In genomic region chr2:163541920-163542319, GRCh38 we compare ENCODE assay signal across 22 cellular contexts.
DNase-seq lines count a peak whose midpoint lies in the region; ATAC-seq, FAIRE-seq and TF ChIP-seq lines count a peak whose summit lies in the region.
"Had no signal": no experiment of that assay in that cellular context is flagged by ENCODE, and none has a peak within 500 bp of the region (broad histone marks: within the 10 kb centered on the region; RNA-seq: fewer than 3 reads in every experiment).

No MANE protein-coding gene starts in this region.

- no peak overlapping the region for H3K56ac ChIP-seq in H1 (replicated peaks; ENCODE audit: insufficient read length, low read depth, low read length)

- POLR2A ChIA-PET in HepG2 (lab: Yijun Ruan, JAX) (no interaction called here), H1 (lab: Charles Lee; ENCODE audit: partially characterized antibody) (no interaction called here)
- POLR2A ChIA-PET in CD4-positive, alpha-beta memory T cell (lab: Charles Lee; ENCODE audit: partially characterized antibody): no interaction called here

- H4K91ac ChIP-seq in H1 (replicated peaks; ENCODE audit: insufficient read length, low read length) (no peak overlapping the region), mesenchymal stem cell (ENCODE audit: low read length) (no peak overlapping the region)

- no peak for TF ChIP-seq POLR2A in HepG2 (IDR thresholded peaks at IDR 0.05; ENCODE audit: insufficient read depth in 1 of 2, low read depth in 2 of 2, low read length in 2 of 2)
- TF ChIP-seq POLR2A in right lobe of liver (IDR thresholded peaks at IDR 0.05): no peak
- TF ChIP-seq POLR2A in H1 (IDR thresholded peaks at IDR 0.05; ENCODE audit: control extremely low read depth in 1 of 2, low read depth in 2 of 2, low read length in 2 of 2): no peak

- no peak overlapping the region for H3K4me3 ChIP-seq in HepG2 (replicated peaks in 1 of 3; ENCODE audit: insufficient read depth in 1 of 3, low read depth in 2 of 3, low read length in 3 of 3)
- no peak overlapping the region for H3K4me3 ChIP-seq in right lobe of liver
- no peak overlapping the region for H3K4me3 ChIP-seq in H1 (ENCODE audit: extremely low read depth in 1 of 4, insufficient read depth in 2 of 4, low read depth in 3 of 4, low read length in 4 of 4)
- no peak overlapping the region for H3K4me3 ChIP-seq in mesenchymal stem cell (ENCODE audit: insufficient read depth in 1 of 2, low read depth in 1 of 2, low read length in 2 of 2)
- H3K4me3 ChIP-seq in CD4-positive, alpha-beta memory T cell (ENCODE audit: low read length in 2 of 2): no peak overlapping the region
- H3K4me3 ChIP-seq: BLaER1 had no signal

- H3K27me3 ChIP-seq in HepG2 (ENCODE audit: control insufficient read depth in 1 of 2, insufficient read depth in 2 of 2, low read length in 2 of 2) (no peaks in the 10 kb centered on the region), right lobe of liver (no peaks in the 10 kb centered on the region), H1 (replicated peaks in 1 of 4; ENCODE audit: control insufficient read depth in 3 of 4, extremely low read depth in 1 of 4, insufficient read depth in 3 of 4, low read length in 3 of 4) (no peaks in the 10 kb centered on the region), mesenchymal stem cell (ENCODE audit: control insufficient read depth in 1 of 2, insufficient read depth in 1 of 2, low read length in 2 of 2) (no peaks in the 10 kb centered on the region)
- no peaks in the 10 kb centered on the region for H3K27me3 ChIP-seq in CD4-positive, alpha-beta memory T cell (ENCODE audit: insufficient read depth, low read length)
- H3K27me3 ChIP-seq: BE2C, BLaER1 had no signal

- H3K4me3 Mint-ChIP-seq in CD4-positive, alpha-beta memory T cell: no peak overlapping the region
- H3K4me3 Mint-ChIP-seq: CD14-positive monocyte; CD4-positive, CD25-positive, alpha-beta regulatory T cell; CD8-positive, alpha-beta T cell had no signal

- H3K18ac ChIP-seq in H1 (ENCODE audit: extremely low read depth, low read length) (no peak overlapping the region), mesenchymal stem cell (ENCODE audit: low read depth in 1 of 2, low read length in 2 of 2) (no peak overlapping the region)

- no peaks in the 10 kb centered on the region for H3K4me1 Mint-ChIP-seq in CD4-positive, alpha-beta memory T cell
- H3K4me1 Mint-ChIP-seq: CD14-positive monocyte; CD4-positive, CD25-positive, alpha-beta regulatory T cell had no signal

- DNase-seq in HepG2 (ENCODE audit: low spot score) (no peak), right lobe of liver (no peak), H1 (ENCODE audit: low read depth in 1 of 2, low spot score in 2 of 2) (no peak), NCI-H1930 (lab: John Stamatoyannopoulos, UW) (no peak), mesenchymal stem cell (no peak)
- no peak for DNase-seq in CD4-positive, alpha-beta memory T cell
- DNase-seq: ACHN; BE2C; C1 segment of cervical spinal cord; Caco-2; Calu3; CD4-positive, CD25-positive, alpha-beta regulatory T cell; CD8-positive, alpha-beta T cell; DMS79 treated with DMSO at 0.1 percent for 48 hours; GF-D8 had no signal

- H3K27ac Mint-ChIP-seq in CD4-positive, alpha-beta memory T cell: no peak overlapping the region
- H3K27ac Mint-ChIP-seq: CD14-positive monocyte; CD4-positive, CD25-positive, alpha-beta regulatory T cell; CD8-positive, alpha-beta T cell had no signal

- 39% methylated on average over 2 of the region's 2 CpGs for WGBS in HepG2 (ENCODE audit: low lambda C conversion rate)
- 86% methylated on average over 2 of the region's 2 CpGs for WGBS in right lobe of liver (ENCODE audit: insufficient coverage, low coverage, low lambda C conversion rate, missing lambda C conversion rate)
- 95% methylated on average over 2 of the region's 2 CpGs; no CpG with 5 or more reads in 1 of the 2 experiments for WGBS in H1 (ENCODE audit: extremely low coverage in 1 of 2, insufficient coverage in 1 of 2, insufficient read length in 1 of 2, insufficient replicate concordance in 2 of 2, low coverage in 1 of 2, low lambda C conversion rate in 2 of 2, missing lambda C conversion rate in 1 of 2), 2 experiments
- WGBS in mesenchymal stem cell: 100% methylated on average over 2 of the region's 2 CpGs

- no peak overlapping the region for H2BK20ac ChIP-seq in H1 (ENCODE audit: low read length)

- H4K8ac ChIP-seq in H1 (ENCODE audit: extremely low read depth, insufficient read depth, low read length) (no peak overlapping the region), mesenchymal stem cell (ENCODE audit: low read length) (no peak overlapping the region)

- no peaks in the 10 kb centered on the region for H3K36me3 ChIP-seq in HepG2 (replicated peaks in 1 of 2; ENCODE audit: control insufficient read depth in 1 of 2, insufficient read depth in 2 of 2, low read length in 2 of 2)
- H3K36me3 ChIP-seq in right lobe of liver: no peaks in the 10 kb centered on the region
- H3K36me3 ChIP-seq in H1 (ENCODE audit: control insufficient read depth in 2 of 4, insufficient read depth in 4 of 4, low read length in 3 of 4): no peaks in the 10 kb centered on the region
- H3K36me3 ChIP-seq in mesenchymal stem cell (ENCODE audit: control insufficient read depth in 1 of 2, insufficient read depth in 2 of 2, low read depth in 1 of 2, low read length in 2 of 2): no peaks in the 10 kb centered on the region
- no peaks in the 10 kb centered on the region for H3K36me3 ChIP-seq in CD4-positive, alpha-beta memory T cell (ENCODE audit: insufficient read depth, low read length)
- H3K36me3 ChIP-seq: BE2C, BLaER1 had no signal

- ATAC-seq in HepG2: no peak
- no peak for ATAC-seq in right lobe of liver
- ATAC-seq: CD8-positive, alpha-beta T cell had no signal

- H2BK12ac ChIP-seq in H1 (ENCODE audit: low read depth, low read length): no peak overlapping the region
- no peak overlapping the region for H2BK12ac ChIP-seq in mesenchymal stem cell (ENCODE audit: low read length in 2 of 2)

- no peak overlapping the region for H4K5ac ChIP-seq in H1 (ENCODE audit: insufficient read length, low read depth, low read length)

- intact Hi-C loops in HepG2 (cut with micrococcal nuclease; ENCODE audit: unreplicated experiment): no loop called here
- intact Hi-C loops in right lobe of liver (cut with DNase I): no loop called here
- intact Hi-C loops in CD4-positive, alpha-beta memory T cell (cut with micrococcal nuclease): no loop called here

- H3K79me1 ChIP-seq in H1 (ENCODE audit: low read depth, low read length) (no peaks in the 10 kb centered on the region), mesenchymal stem cell (replicated peaks; ENCODE audit: low read length, poor library complexity, severe bottlenecking) (no peaks in the 10 kb centered on the region)

- H3K79me2 ChIP-seq in HepG2 (ENCODE audit: insufficient read depth, low read length) (no peaks in the 10 kb centered on the region), H1 (ENCODE audit: control insufficient read depth in 1 of 2, insufficient read depth in 2 of 2, low read length in 2 of 2) (no peaks in the 10 kb centered on the region)

- H3K23me2 ChIP-seq in H1 (ENCODE audit: low read depth, low read length): no peaks in the 10 kb centered on the region

- in situ Hi-C loops in HepG2 (cut with HindIII; ENCODE audit: extremely low pct_ligation_motif_present, low pct_unique_long_range_greater_than_20kb): no loop called here

- H2BK5ac ChIP-seq in H1 (ENCODE audit: low read depth, low read length) (no peak overlapping the region), mesenchymal stem cell (ENCODE audit: low read depth, low read length, poor library complexity, severe bottlenecking) (no peak overlapping the region)

- TF ChIP-seq RAD21 in HepG2 (CRISPR knock-in tag; IDR thresholded peaks at IDR 0.05) (no peak), Ishikawa (IDR thresholded peaks at IDR 0.05; ENCODE audit: low read depth) (no peak), H1 (IDR thresholded peaks at IDR 0.05 in 1 of 2, conservative IDR thresholded peaks at IDR 0.05 in 1 of 2; ENCODE audit: low read depth in 2 of 2, low read length in 2 of 2) (no peak)

- H3K4me2 ChIP-seq in HepG2 (ENCODE audit: low read depth, low read length) (no peak overlapping the region), H1 (ENCODE audit: insufficient read depth in 1 of 2, low read depth in 2 of 2, low read length in 2 of 2) (no peak overlapping the region), mesenchymal stem cell (ENCODE audit: low read length, poor library complexity, severe bottlenecking) (no peak overlapping the region)
- H3K4me2 ChIP-seq: BLaER1 had no signal

- H2BK15ac ChIP-seq in H1 (ENCODE audit: low read length) (no peak overlapping the region), mesenchymal stem cell (ENCODE audit: low read depth, poor library complexity, severe bottlenecking) (no peak overlapping the region)

- H3K36me3 Mint-ChIP-seq in CD4-positive, alpha-beta memory T cell: no peaks in the 10 kb centered on the region
- H3K36me3 Mint-ChIP-seq: CD14-positive monocyte; CD4-positive, CD25-positive, alpha-beta regulatory T cell; CD8-positive, alpha-beta T cell had no signal

- H3K4ac ChIP-seq in H1 (replicated peaks; ENCODE audit: insufficient read length, low read depth, low read length): no peak overlapping the region
- no peak overlapping the region for H3K4ac ChIP-seq in mesenchymal stem cell (ENCODE audit: low read depth in 1 of 2, low read length in 2 of 2)

- H3K9ac ChIP-seq in HepG2 (ENCODE audit: insufficient read depth, low read depth, low read length): no peak overlapping the region
- H3K9ac ChIP-seq in H1 (replicated peaks in 1 of 4; ENCODE audit: extremely low read depth in 1 of 4, low read depth in 3 of 4, low read length in 3 of 4): no peak overlapping the region
- H3K9ac ChIP-seq in mesenchymal stem cell (ENCODE audit: low read length): no peak overlapping the region
- H3K9ac ChIP-seq: BLaER1 had no signal

- H3K27ac ChIP-seq in HepG2 (ENCODE audit: extremely low read length, insufficient read depth, low read length) (no peak overlapping the region), right lobe of liver (no peak overlapping the region), H1 (ENCODE audit: low read depth, low read length) (no peak overlapping the region), mesenchymal stem cell (ENCODE audit: low read length, poor library complexity, severe bottlenecking) (no peak overlapping the region)
- no peak overlapping the region for H3K27ac ChIP-seq in CD4-positive, alpha-beta memory T cell (ENCODE audit: low read depth, low read length)
- H3K27ac ChIP-seq: 22Rv1, BLaER1 had no signal

- BruUV-seq in HepG2 (replicated peaks; lab: Mats Ljungman, UMichigan): no TSS peak

- no peaks in the 10 kb centered on the region for H4K20me1 ChIP-seq in HepG2 (ENCODE audit: insufficient read depth, low read length)
- H4K20me1 ChIP-seq in H1 (replicated peaks in 1 of 2; ENCODE audit: control insufficient read depth in 1 of 2, insufficient read depth in 2 of 2, low read length in 2 of 2): no peaks in the 10 kb centered on the region
- H4K20me1 ChIP-seq: BLaER1 had no signal

- FAIRE-seq in HepG2 (lab: Jason Lieb, UNC) (no peak), H1 (lab: Jason Lieb, UNC) (no peak)
- FAIRE-seq: D721Med, GM12891, GM19239 had no signal

- peaks cover 0 to 19% (median 3%) of the 10 kb centered on the region in 8 donors for H3K9me3 Mint-ChIP-seq in CD4-positive, alpha-beta memory T cell

- H2AK5ac ChIP-seq in H1 (ENCODE audit: low read depth, low read length): no peak overlapping the region
- no peak overlapping the region for H2AK5ac ChIP-seq in mesenchymal stem cell (ENCODE audit: low read length, severe bottlenecking)

- H3K23ac ChIP-seq in H1 (ENCODE audit: insufficient read length): no peak overlapping the region
- no peak overlapping the region for H3K23ac ChIP-seq in mesenchymal stem cell (ENCODE audit: low read length in 2 of 2)

- CTCF ChIA-PET in HepG2 (lab: Yijun Ruan, JAX; ENCODE audit: low intra/inter-chr PET ratio, low total read pairs): no interaction called here
- CTCF ChIA-PET in H1 (lab: Charles Lee; ENCODE audit: partially characterized antibody): no interaction called here
- CTCF ChIA-PET in CD4-positive, alpha-beta memory T cell (lab: Charles Lee; ENCODE audit: partially characterized antibody): no interaction called here

- TF ChIP-seq EP300 in HepG2 (IDR thresholded peaks at IDR 0.05; ENCODE audit: low read depth in 2 of 2, low read length in 2 of 2): no peak
- no peak for TF ChIP-seq EP300 in HepG2 (CRISPR knock-in tag; IDR thresholded peaks at IDR 0.05; ENCODE audit: borderline replicate concordance)
- TF ChIP-seq EP300 in Ishikawa (IDR thresholded peaks at IDR 0.05; ENCODE audit: borderline replicate concordance): no peak
- no peak for TF ChIP-seq EP300 in H1 (IDR thresholded peaks at IDR 0.05; ENCODE audit: borderline replicate concordance in 1 of 2, low read depth in 2 of 2, low read length in 2 of 2)

- H2AFZ ChIP-seq in HepG2 (ENCODE audit: low read length): no peak overlapping the region
- no peak overlapping the region for H2AFZ ChIP-seq in H1 (ENCODE audit: low read length)
- no peak overlapping the region for H2AFZ ChIP-seq in mesenchymal stem cell (ENCODE audit: low read depth, low read length)

- no peaks in the 10 kb centered on the region for H3K4me1 ChIP-seq in HepG2 (ENCODE audit: insufficient read depth, low read length)
- H3K4me1 ChIP-seq in right lobe of liver: no peaks in the 10 kb centered on the region
- no peaks in the 10 kb centered on the region for H3K4me1 ChIP-seq in H1 (replicated peaks in 1 of 4; ENCODE audit: control insufficient read depth in 3 of 4, insufficient read depth in 4 of 4, low read length in 3 of 4)
- H3K4me1 ChIP-seq in mesenchymal stem cell (ENCODE audit: control insufficient read depth, insufficient read depth, low read depth, low read length): no peaks in the 10 kb centered on the region
- no peaks in the 10 kb centered on the region for H3K4me1 ChIP-seq in CD4-positive, alpha-beta memory T cell (ENCODE audit: insufficient read depth, low read length)
- H3K4me1 ChIP-seq: BE2C, BLaER1, Caco-2 had no signal

- H3K27me3 Mint-ChIP-seq in CD4-positive, alpha-beta memory T cell: no peaks in the 10 kb centered on the region
- H3K27me3 Mint-ChIP-seq: CD4-positive, CD25-positive, alpha-beta regulatory T cell had no signal

- H3K9me3 ChIP-seq in HepG2 (ENCODE audit: low read length): no peaks in the 10 kb centered on the region
- H3K9me3 ChIP-seq in right lobe of liver: no peaks in the 10 kb centered on the region
- no peaks in the 10 kb centered on the region for H3K9me3 ChIP-seq in H1 (ENCODE audit: insufficient read depth in 2 of 2, low read depth in 1 of 2, low read length in 1 of 2)
- H3K9me3 ChIP-seq in mesenchymal stem cell (ENCODE audit: control insufficient read depth, low read length): no peaks in the 10 kb centered on the region
- H3K9me3 ChIP-seq in CD4-positive, alpha-beta memory T cell (ENCODE audit: control insufficient read depth in 1 of 2, low read length in 2 of 2): no peaks in the 10 kb centered on the region
- H3K9me3 ChIP-seq: BE2C, BLaER1, Caco-2 had no signal

- H3K14ac ChIP-seq in H1 (ENCODE audit: insufficient read length): no peak overlapping the region
- H3K14ac ChIP-seq in mesenchymal stem cell (ENCODE audit: low read length in 2 of 2): no peak overlapping the region

- H2BK120ac ChIP-seq in H1 (replicated peaks; ENCODE audit: low read depth, low read length): no peak overlapping the region
- H2BK120ac ChIP-seq in mesenchymal stem cell (ENCODE audit: low read depth, low read length): no peak overlapping the region

- TF ChIP-seq CTCF in HepG2 (CRISPR knock-in tag; IDR thresholded peaks at IDR 0.05): no peak
- TF ChIP-seq CTCF in right lobe of liver (IDR thresholded peaks at IDR 0.05): no peak
- TF ChIP-seq CTCF in H1 (IDR thresholded peaks at IDR 0.05; ENCODE audit: control extremely low read depth in 1 of 3, insufficient read depth in 1 of 3, low read depth in 1 of 3, low read length in 3 of 3): no peak

Comparison
In these comparisons a context has a peak if more than half of its experiments do, and no peak if none do; other contexts are left out.
1. Of the 41 proteins assayed by ChIP-seq in both HepG2 and H1: peak only in HepG2: none; only in H1: none; in both: CEBPB; in neither: 40.